ENCODE assay signal across 16 cellular contexts in genomic region chr18:61973273-61974115, GRCh38.
DNase-seq lines count a peak whose midpoint lies in the region; ATAC-seq and TF ChIP-seq lines count a peak whose summit lies in the region.
"Had no signal": no experiment of that assay in that cellular context is flagged by ENCODE, and none has a peak within 500 bp of the region (broad histone marks: within the 10 kb centered on the region; RNA-seq: fewer than 3 reads in every experiment).

No MANE protein-coding gene starts in this region.

- POLR2A ChIA-PET in CD4-positive, alpha-beta memory T cell (lab: Charles Lee; ENCODE audit: partially characterized antibody) = no interaction called here
- POLR2A ChIA-PET in HEK293T (lab: Yijun Ruan, JAX) (no interaction called here), MCF 10A (lab: Yijun Ruan, JAX) (interaction anchor here (2.3 kb wide), 1 partner anchor 21 kb away, joined by 6 read pairs; no protein-coding TSS in a partner anchor)

- H3K9me3 Mint-ChIP-seq in CD4-positive, alpha-beta memory T cell = peaks cover 0 to 1% (median 0%) of the 10 kb centered on the region in 8 donors
- H3K9me3 Mint-ChIP-seq in natural killer cell = no peaks in the 10 kb centered on the region
- H3K9me3 Mint-ChIP-seq in MCF 10A (ENCODE audit: unreplicated experiment) = no peaks in the 10 kb centered on the region

- ATAC-seq in natural killer cell = no peak
- ATAC-seq: Panc1 had no signal

- H3K4me1 Mint-ChIP-seq in CD4-positive, alpha-beta memory T cell = peaks cover 15 to 31% (median 20%) of the 10 kb centered on the region in 4 donors
- H3K4me1 Mint-ChIP-seq in natural killer cell (peaks cover 12 to 34% of the 10 kb centered on the region in 2 donors), MCF 10A (ENCODE audit: insufficient read depth, unreplicated experiment) (no peaks in the 10 kb centered on the region)

- no peaks in the 10 kb centered on the region for H3K9me3 ChIP-seq in CD4-positive, alpha-beta memory T cell (ENCODE audit: control insufficient read depth in 1 of 2, low read length in 2 of 2)
- H3K9me3 ChIP-seq in BE2C = no peaks in the 10 kb centered on the region
- H3K9me3 ChIP-seq: transverse colon had no signal

- no peaks in the 10 kb centered on the region for H3K36me3 Mint-ChIP-seq in CD4-positive, alpha-beta memory T cell
- H3K36me3 Mint-ChIP-seq in natural killer cell (no peaks in the 10 kb centered on the region), MCF 10A (ENCODE audit: insufficient read depth, unreplicated experiment) (no peaks in the 10 kb centered on the region)

- no peak overlapping the region for H3K4me3 Mint-ChIP-seq in CD4-positive, alpha-beta memory T cell
- H3K4me3 Mint-ChIP-seq in natural killer cell (no peak overlapping the region), MCF 10A (ENCODE audit: unreplicated experiment) (no peak overlapping the region)
- H3K4me3 Mint-ChIP-seq: activated T-cell treated with anti-CD3 and anti-CD28 coated beads, Interleukin-2, amount 50 U/mL, for 24 hours had no signal

- no peaks in the 10 kb centered on the region for H3K36me3 ChIP-seq in CD4-positive, alpha-beta memory T cell (ENCODE audit: insufficient read depth, low read length)
- no peaks in the 10 kb centered on the region for H3K36me3 ChIP-seq in BE2C
- H3K36me3 ChIP-seq: cardiac muscle cell, transverse colon had no signal

- DNase-seq in CD4-positive, alpha-beta memory T cell = no peak
- peak; percentile 22 for DNase-seq in HEK293T (ENCODE audit: extremely low spot score)
- DNase-seq in astrocyte of the hippocampus (ENCODE audit: low read depth, low spot score) = peak; percentile 38
- no peak for DNase-seq in natural killer cell
- no peak for DNase-seq in BE2C
- DNase-seq in MCF 10A (ENCODE audit: unreplicated experiment) = no peak
- no peak for DNase-seq in T-helper 1 cell
- DNase-seq: activated CD4-positive, alpha-beta T cell treated with anti-CD3 and anti-CD28 coated beads for 1 hour; activated naive CD4-positive, alpha-beta T cell; activated T-cell treated with anti-CD3 and anti-CD28 coated beads, Interleukin-2, amount 50 U/mL, for 24 hours; GOT3; NCI-H2227 treated with DMSO at 0.1 percent for 48 hours; stimulated activated CD8-positive, alpha-beta memory T cell treated with anti-CD3 and anti-CD28 coated beads, Interleukin-4, amount 100 ng/mL, for 48 hours; transverse colon had no signal

- H3K27ac ChIP-seq in CD4-positive, alpha-beta memory T cell (ENCODE audit: low read depth, low read length) = no peak overlapping the region
- H3K27ac ChIP-seq: cardiac muscle cell had no signal

- no peak overlapping the region for H3K4me3 ChIP-seq in CD4-positive, alpha-beta memory T cell (ENCODE audit: low read length in 2 of 2)
- H3K4me3 ChIP-seq in BE2C (ENCODE audit: low read depth, low read length) = no peak overlapping the region
- H3K4me3 ChIP-seq: cardiac muscle cell, transverse colon had no signal

- H3K27me3 Mint-ChIP-seq in CD4-positive, alpha-beta memory T cell = no peaks in the 10 kb centered on the region
- H3K27me3 Mint-ChIP-seq in natural killer cell (ENCODE audit: low read depth in 2 of 2) (peaks cover 0 to under 1% of the 10 kb centered on the region in 2 donors), MCF 10A (ENCODE audit: insufficient read depth, unreplicated experiment) (no peaks in the 10 kb centered on the region)
- H3K27me3 Mint-ChIP-seq: activated T-cell treated with anti-CD3 and anti-CD28 coated beads, Interleukin-2, amount 50 U/mL, for 24 hours had no signal

- H3K4me1 ChIP-seq in CD4-positive, alpha-beta memory T cell (ENCODE audit: insufficient read depth, low read length) = peaks cover 12% of the 10 kb centered on the region
- no peaks in the 10 kb centered on the region for H3K4me1 ChIP-seq in BE2C
- H3K4me1 ChIP-seq: transverse colon had no signal

- CTCF ChIA-PET in CD4-positive, alpha-beta memory T cell (lab: Charles Lee; ENCODE audit: partially characterized antibody) = no interaction called here
- CTCF ChIA-PET in HEK293T (lab: Yijun Ruan, JAX) (no interaction called here), MCF 10A (lab: Yijun Ruan, JAX) (interaction anchor here (0.9 to 1.1 kb wide), 2 partner anchors 10 to 71 kb away, joined by 3 to 4 read pairs; no protein-coding TSS in a partner anchor)

- H3K27ac Mint-ChIP-seq in CD4-positive, alpha-beta memory T cell = peak overlapping the region; percentile 12 to 84 (median 59)
- H3K27ac Mint-ChIP-seq in natural killer cell = peak overlapping the region; percentile 22 to 82
- H3K27ac Mint-ChIP-seq in MCF 10A (ENCODE audit: low read depth, unreplicated experiment) = no peak overlapping the region
- H3K27ac Mint-ChIP-seq: activated T-cell treated with anti-CD3 and anti-CD28 coated beads, Interleukin-2, amount 50 U/mL, for 24 hours had no signal

- TF ChIP-seq CTCF in natural killer cell (IDR thresholded peaks at IDR 0.05) = no peak
- TF ChIP-seq CTCF in BE2C (IDR thresholded peaks at IDR 0.05; ENCODE audit: low read depth, low read length) = no peak
- no peak for TF ChIP-seq CTCF in MCF 10A (IDR thresholded peaks at IDR 0.05; ENCODE audit: unreplicated experiment)

- intact Hi-C loops in CD4-positive, alpha-beta memory T cell (cut with micrococcal nuclease) = no loop called here
- intact Hi-C loops in natural killer cell (cut with micrococcal nuclease) = no loop called here
- intact Hi-C loops in MCF 10A (cut with micrococcal nuclease) = no loop called here

- H3K27me3 ChIP-seq in CD4-positive, alpha-beta memory T cell (ENCODE audit: insufficient read depth, low read length) = no peaks in the 10 kb centered on the region
- H3K27me3 ChIP-seq in BE2C = no peaks in the 10 kb centered on the region
- H3K27me3 ChIP-seq: cardiac muscle cell, transverse colon had no signal

- no TSS peak for BruUV-seq in MCF 10A (replicated peaks; lab: Mats Ljungman, UMichigan)

TF ChIP-seq in HEK293T, 16 proteins besides CTCF, POLR2A, EP300 and RAD21:
- TF ChIP-seq FOXK2 (IDR thresholded peaks at IDR 0.05) (no peak), ELF4 (IDR thresholded peaks at IDR 0.05) (no peak), L3MBTL2 (conservative IDR thresholded peaks at IDR 0.05) (no peak), BHLHE40 (IDR thresholded peaks at IDR 0.05; ENCODE audit: borderline replicate concordance) (no peak), SUZ12 (IDR thresholded peaks at IDR 0.05) (no peak), CTBP1 (IDR thresholded peaks at IDR 0.05; ENCODE audit: borderline replicate concordance) (peak; percentile 64), ZNF384 (IDR thresholded peaks at IDR 0.05) (no peak), ARNT (IDR thresholded peaks at IDR 0.05) (no peak), SP1 (IDR thresholded peaks at IDR 0.05) (no peak), PKNOX1 (IDR thresholded peaks at IDR 0.05) (peak; percentile 92), FOXM1 (IDR thresholded peaks at IDR 0.05; ENCODE audit: borderline replicate concordance) (no peak), NFRKB (IDR thresholded peaks at IDR 0.05) (no peak)
TF ChIP-seq in HEK293T: peak in this region for 2.

Comparison
In these comparisons a context has a peak if more than half of its experiments do, and no peak if none do; other contexts are left out.
1. DNase-seq: peak in HEK293T (single experiment) and astrocyte of the hippocampus (single experiment); none in CD4-positive, alpha-beta memory T cell (0 of 5), natural killer cell (single experiment), BE2C (single experiment), MCF 10A (single experiment) and T-helper 1 cell (0 of 5).